ENCODE assay signal across 17 cellular contexts in genomic region chr10:5858811-5859210, GRCh38. TPM values are rescaled to one million over a fixed set of nuclear protein-coding genes. Genes with fewer than 3 reads are reported as not detected.
DNase-seq lines count a peak whose midpoint lies in the region; ATAC-seq and TF ChIP-seq lines count a peak whose summit lies in the region.
"Had no signal": no experiment of that assay in that cellular context is flagged by ENCODE, and none has a peak within 500 bp of the region (broad histone marks: within the 10 kb centered on the region; RNA-seq: fewer than 3 reads in every experiment).

No MANE protein-coding gene starts in this region.

- H3K9me3 ChIP-seq in neuronal stem cell (replicated peaks in 1 of 2; ENCODE audit: control insufficient read depth in 2 of 2, insufficient read depth in 1 of 2, low read depth in 1 of 2, low read length in 2 of 2) (no peaks in the 10 kb centered on the region), prostate gland (no peaks in the 10 kb centered on the region), spleen (peaks cover 0 to 3% (median 0%) of the 10 kb centered on the region in 8 donors)
- H3K9me3 ChIP-seq: BE2C had no signal

- H2BK5ac ChIP-seq in neuronal stem cell (ENCODE audit: low read length), result no peak overlapping the region

- no peak overlapping the region for H3K14ac ChIP-seq in neuronal stem cell (ENCODE audit: low read length)

- no peak overlapping the region for H3K18ac ChIP-seq in neuronal stem cell (ENCODE audit: low read length)

- H3K23ac ChIP-seq in neuronal stem cell (ENCODE audit: low read depth, low read length, poor library complexity), result no peak overlapping the region

- no peak overlapping the region for H2AFZ ChIP-seq in neuronal stem cell (ENCODE audit: low read length)

- peak overlapping the region; percentile 98 for H3K27ac ChIP-seq in angular gyrus (ENCODE audit: low read depth, low read length)
- H3K27ac ChIP-seq in neuronal stem cell (replicated peaks; ENCODE audit: low read length), result no peak overlapping the region
- no peak overlapping the region for H3K27ac ChIP-seq in prostate gland
- peak overlapping the region in 2 of 8 donors; percentile 14 to 33 for H3K27ac ChIP-seq in spleen
- H3K27ac ChIP-seq: RWPE1 had no signal

- no peak overlapping the region for H2BK12ac ChIP-seq in neuronal stem cell (ENCODE audit: low read length)

- peak overlapping the region; percentile 32 for H3K9ac ChIP-seq in neuronal stem cell (ENCODE audit: low read depth, low read length, poor library complexity)

- no peak overlapping the region for H2BK120ac ChIP-seq in neuronal stem cell (ENCODE audit: low read depth, low read length)

- H3K36me3 ChIP-seq in neuronal stem cell (replicated peaks in 1 of 2; ENCODE audit: control insufficient read depth in 2 of 2, insufficient read depth in 2 of 2, low read length in 2 of 2) (peaks cover 0 to 3% of the 10 kb centered on the region in 2 donors), prostate gland (no peaks in the 10 kb centered on the region), spleen (no peaks in the 10 kb centered on the region)
- H3K36me3 ChIP-seq: BE2C had no signal

- H3K4ac ChIP-seq in neuronal stem cell (ENCODE audit: low read length), result no peak overlapping the region

- no peak overlapping the region for H3K4me2 ChIP-seq in neuronal stem cell (ENCODE audit: insufficient read depth, low read length, poor library complexity, severe bottlenecking)

- peak; percentile 95 for DNase-seq in globus pallidus (ENCODE audit: low spot score)
- no peak for DNase-seq in neuronal stem cell (ENCODE audit: low spot score)
- DNase-seq in prostate gland (ENCODE audit: low spot score), result no peak
- DNase-seq in spleen, result no peak
- no peak for DNase-seq in COLO829 (ENCODE audit: low spot score)
- DNase-seq: BE2C; CD8-positive, alpha-beta T cell; MV-4-11; NCI-H1436; NCI-H2029 treated with DMSO at 0.1 percent for 48 hours; NCI-H524; NK-92 treated with Interleukin-12 subunit alpha and Interleukin-12 subunit beta, amount 100 ng/mL, for 24 hours; OCI-M1 had no signal

- peaks cover 0 to 5% of the 10 kb centered on the region in 2 donors for H3K4me1 ChIP-seq in neuronal stem cell (ENCODE audit: control insufficient read depth in 2 of 2, insufficient read depth in 1 of 2, low read depth in 1 of 2, low read length in 2 of 2)
- H3K4me1 ChIP-seq in prostate gland (replicated peaks), result no peaks in the 10 kb centered on the region
- H3K4me1 ChIP-seq in spleen, result peaks cover 0 to 27% (median 3%) of the 10 kb centered on the region in 6 donors
- H3K4me1 ChIP-seq: BE2C had no signal

- TF ChIP-seq POLR2A in prostate gland (IDR thresholded peaks at IDR 0.05) (no peak), spleen (IDR thresholded peaks at IDR 0.05) (no peak)

- no CpG with 5 or more reads among the region's 5 CpGs for WGBS in neuronal stem cell (ENCODE audit: extremely low coverage in 2 of 2, insufficient read length in 2 of 2, insufficient replicate concordance in 1 of 2), 2 donors
- 91% methylated on average over 5 of the region's 5 CpGs for WGBS in prostate gland
- 67 to 87% (median 85%) methylated on average over 5 of the region's 5 CpGs for WGBS in spleen, 5 donors

- no peak overlapping the region for H4K91ac ChIP-seq in neuronal stem cell (ENCODE audit: low read depth, low read length, poor library complexity)

- ATAC-seq in HG02571 (IDR thresholded peaks at IDR 0.05; ENCODE audit: unreplicated experiment), result no peak
- ATAC-seq: CD8-positive, alpha-beta T cell; HCT116 had no signal

- no peak overlapping the region for H4K8ac ChIP-seq in neuronal stem cell (ENCODE audit: low read depth, low read length)

- H3K4me3 ChIP-seq in neuronal stem cell (ENCODE audit: low read length in 2 of 2) (no peak overlapping the region), prostate gland (no peak overlapping the region), spleen (no peak overlapping the region)

- H3K79me1 ChIP-seq in neuronal stem cell (ENCODE audit: low read depth, low read length), result no peaks in the 10 kb centered on the region

- intact Hi-C loops in prostate gland (cut with DNase I) (no loop called here), spleen (cut with DNase I; ENCODE audit: low total_unique reads) (no loop called here)

- H2BK15ac ChIP-seq in neuronal stem cell (ENCODE audit: low read length), result no peak overlapping the region

- no peak overlapping the region for H2AK5ac ChIP-seq in neuronal stem cell (ENCODE audit: low read depth, low read length)

- TF ChIP-seq CTCF in prostate gland (IDR thresholded peaks at IDR 0.05), result no peak
- no peak for TF ChIP-seq CTCF in spleen (IDR thresholded peaks at IDR 0.05 in 8 of 11, conservative IDR thresholded peaks at IDR 0.05 in 3 of 11)

- H3K27me3 ChIP-seq in neuronal stem cell (ENCODE audit: control insufficient read depth in 3 of 3, insufficient read depth in 3 of 3, low read depth in 1 of 3, low read length in 3 of 3) (no peaks in the 10 kb centered on the region), prostate gland (replicated peaks; ENCODE audit: insufficient read depth) (no peaks in the 10 kb centered on the region), spleen (replicated peaks in 1 of 7) (no peaks in the 10 kb centered on the region)
- H3K27me3 ChIP-seq: BE2C had no signal

RNA-seq across cellular contexts. Expression of gene ANKRD16, which starts 30.9 kb away (rescaled TPM):
- 5.0 TPM for polyA plus RNA-seq in neuronal stem cell (2013, experiment 1 of 2)
- polyA plus RNA-seq in neuronal stem cell (2013, experiment 2 of 2), result 4.8 TPM
- total RNA-seq in prostate gland (10 to 100 TPM; 14.4 to 20.1 TPM), spleen (10 to 100 TPM in 1 of 7 donors, 1 to 10 TPM in 6; 5.8 to 10.5 (median 6.8) TPM)
- polyA plus RNA-seq in spleen, result 1 to 10 TPM; 2.7 to 5.1 (median 4.3) TPM

RNA-seq across cellular contexts. Expression of gene FBH1, which starts 31.2 kb away (rescaled TPM):
- polyA plus RNA-seq in neuronal stem cell (2013, experiment 1 of 2), result 23.7 TPM
- 24.3 TPM for polyA plus RNA-seq in neuronal stem cell (2013, experiment 2 of 2)
- total RNA-seq in prostate gland (100 to 1,000 TPM in 1 of 2 donors, 10 to 100 TPM in 1; 75.0 to 172 TPM), spleen (100 to 1,000 TPM; 101 to 118 (median 111) TPM)
- 10 to 100 TPM; 33.4 to 47.8 (median 40.9) TPM for polyA plus RNA-seq in spleen

RNA-seq across cellular contexts. Expression of gene GDI2, which starts 45.6 kb away (rescaled TPM):
- 201 TPM for polyA plus RNA-seq in neuronal stem cell (2013, experiment 1 of 2)
- polyA plus RNA-seq in neuronal stem cell (2013, experiment 2 of 2), result 206 TPM
- 100 to 1,000 TPM; 186 to 218 TPM for total RNA-seq in prostate gland
- total RNA-seq in spleen, result 100 to 1,000 TPM; 190 to 272 (median 211) TPM
- polyA plus RNA-seq in spleen, result 100 to 1,000 TPM; 100 to 152 (median 146) TPM
